21 cellular contexts compared by ENCODE assay signal in the genomic region with DNA sequence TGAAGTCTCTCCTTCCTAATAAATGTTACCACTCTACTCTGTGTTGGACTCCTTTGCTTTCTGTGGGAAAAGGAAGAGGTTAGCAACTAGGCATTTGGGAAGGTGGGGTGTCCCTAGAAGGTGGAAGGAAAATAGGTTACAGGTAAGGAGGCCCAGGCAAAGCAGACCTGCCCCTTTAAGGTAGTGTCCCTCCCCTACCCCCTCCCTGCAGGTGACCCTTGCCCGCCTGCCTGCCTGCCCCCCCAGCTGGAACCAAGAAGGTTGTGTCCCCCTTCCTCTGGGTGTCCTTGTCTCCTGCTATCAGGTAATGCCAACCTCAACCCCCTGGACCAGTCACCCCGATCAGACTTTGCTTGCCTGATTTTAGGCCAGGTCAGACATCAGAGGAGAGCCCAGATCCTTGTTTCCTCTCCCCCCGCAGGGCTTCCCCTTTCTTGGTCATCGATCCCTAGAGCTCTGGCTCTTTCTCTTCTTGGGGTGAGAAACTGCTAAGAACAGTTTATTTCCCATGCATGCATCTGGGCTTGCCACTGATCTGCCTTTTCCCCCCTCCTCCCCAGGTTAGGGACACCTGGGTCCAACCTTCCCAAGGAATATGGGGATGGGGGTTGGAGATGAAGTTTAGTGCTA. TPM values are rescaled to one million over a fixed set of nuclear protein-coding genes. Genes with fewer than 3 reads are reported as not detected.
A peak's percentile ranks its signal among the peaks of the same experiment; 100 is the strongest.
DNase-seq lines count a peak whose midpoint lies in the region; ATAC-seq and TF ChIP-seq lines count a peak whose summit lies in the region.
"Had no signal": no experiment of that assay in that cellular context is flagged by ENCODE, and none has a peak within 500 bp of the region (broad histone marks: within the 10 kb centered on the region; RNA-seq: fewer than 3 reads in every experiment).

A gene with protein sequence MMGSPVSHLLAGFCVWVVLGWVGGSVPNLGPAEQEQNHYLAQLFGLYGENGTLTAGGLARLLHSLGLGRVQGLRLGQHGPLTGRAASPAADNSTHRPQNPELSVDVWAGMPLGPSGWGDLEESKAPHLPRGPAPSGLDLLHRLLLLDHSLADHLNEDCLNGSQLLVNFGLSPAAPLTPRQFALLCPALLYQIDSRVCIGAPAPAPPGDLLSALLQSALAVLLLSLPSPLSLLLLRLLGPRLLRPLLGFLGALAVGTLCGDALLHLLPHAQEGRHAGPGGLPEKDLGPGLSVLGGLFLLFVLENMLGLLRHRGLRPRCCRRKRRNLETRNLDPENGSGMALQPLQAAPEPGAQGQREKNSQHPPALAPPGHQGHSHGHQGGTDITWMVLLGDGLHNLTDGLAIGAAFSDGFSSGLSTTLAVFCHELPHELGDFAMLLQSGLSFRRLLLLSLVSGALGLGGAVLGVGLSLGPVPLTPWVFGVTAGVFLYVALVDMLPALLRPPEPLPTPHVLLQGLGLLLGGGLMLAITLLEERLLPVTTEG (plus strand): TSS at position 233 of the 630 bp plus-strand sequence. CDS start 1,224 bp downstream, outside the sequence.

- H3K4me1 ChIP-seq in body of pancreas (peaks cover 42% of the 10 kb centered on the region), mucosa of stomach (ENCODE audit: control insufficient read depth, insufficient read depth, low read length) (peaks cover 25% of the 10 kb centered on the region), uterus (no peaks in the 10 kb centered on the region)

- H3K27ac ChIP-seq in body of pancreas (peak within 1 kb of the TSS; percentile 72 to 89 (median 86)), uterus (no peak within 1 kb of the TSS)
- H3K27ac ChIP-seq: gastroesophageal sphincter, ovary, upper lobe of right lung had no signal

- H3K9me3 ChIP-seq in body of pancreas: no peaks in the 10 kb centered on the region
- no peaks in the 10 kb centered on the region for H3K9me3 ChIP-seq in mucosa of stomach (ENCODE audit: control insufficient read depth, low read length)
- no peaks in the 10 kb centered on the region for H3K9me3 ChIP-seq in uterus
- H3K9me3 ChIP-seq: gastroesophageal sphincter, ovary, upper lobe of right lung had no signal

- TF ChIP-seq POLR2A in body of pancreas (IDR thresholded peaks at IDR 0.05) (no peak), uterus (IDR thresholded peaks at IDR 0.05) (no peak)

- no peak within 1 kb of the TSS for H3K4me3 Mint-ChIP-seq in activated T-cell treated with anti-CD3 and anti-CD28 coated beads, Interleukin-2, amount 50 U/mL, for 24 hours
- H3K4me3 Mint-ChIP-seq in type B pancreatic cell: peak within 1 kb of the TSS; percentile 61
- H3K4me3 Mint-ChIP-seq: stimulated activated naive CD8-positive, alpha-beta T cell treated with anti-CD3 and anti-CD28 coated beads, Interleukin-15, Interleukin-2, amounts not matched to agents 100 ng/mL and 50 ng/mL, for 24 hours had no signal

- H3K9me3 Mint-ChIP-seq in activated T-cell treated with anti-CD3 and anti-CD28 coated beads, Interleukin-2, amount 50 U/mL, for 24 hours: no peaks in the 10 kb centered on the region
- H3K9me3 Mint-ChIP-seq in type B pancreatic cell: no peaks in the 10 kb centered on the region
- H3K9me3 Mint-ChIP-seq: stimulated activated naive CD8-positive, alpha-beta T cell treated with anti-CD3 and anti-CD28 coated beads, Interleukin-15, Interleukin-2, amounts not matched to agents 100 ng/mL and 50 ng/mL, for 24 hours had no signal

- intact Hi-C loops in body of pancreas (cut with DNase I) (no loop called here), uterus (cut with DNase I; ENCODE audit: low total_unique reads) (no loop called here)

- no peaks in the 10 kb centered on the region for H3K27me3 ChIP-seq in body of pancreas
- no peaks in the 10 kb centered on the region for H3K27me3 ChIP-seq in mucosa of stomach (ENCODE audit: control insufficient read depth, insufficient read depth, low read length)
- H3K27me3 ChIP-seq in uterus: no peaks in the 10 kb centered on the region
- H3K27me3 ChIP-seq: gastroesophageal sphincter, ovary, upper lobe of right lung had no signal

- TF ChIP-seq CTCF in body of pancreas (IDR thresholded peaks at IDR 0.05) (no peak), type B pancreatic cell (conservative IDR thresholded peaks at IDR 0.05) (no peak), uterus (IDR thresholded peaks at IDR 0.05) (no peak)

- H3K27me3 Mint-ChIP-seq in activated T-cell treated with anti-CD3 and anti-CD28 coated beads, Interleukin-2, amount 50 U/mL, for 24 hours: no peaks in the 10 kb centered on the region
- H3K27me3 Mint-ChIP-seq in type B pancreatic cell: no peaks in the 10 kb centered on the region
- H3K27me3 Mint-ChIP-seq: stimulated activated naive CD8-positive, alpha-beta T cell treated with anti-CD3 and anti-CD28 coated beads, Interleukin-15, Interleukin-2, amounts not matched to agents 100 ng/mL and 50 ng/mL, for 24 hours had no signal

- 21 to 30% methylated on average over 4 of the region's 4 CpGs for WGBS in body of pancreas, 2 donors

- peak within 1 kb of the TSS; percentile 47 to 51 for H3K4me3 ChIP-seq in body of pancreas
- no peak within 1 kb of the TSS for H3K4me3 ChIP-seq in mucosa of stomach (ENCODE audit: low read length)
- no peak within 1 kb of the TSS for H3K4me3 ChIP-seq in uterus
- H3K4me3 ChIP-seq: gastroesophageal sphincter, ovary, upper lobe of right lung had no signal

- peaks cover 44% of the 10 kb centered on the region for H3K36me3 Mint-ChIP-seq in activated T-cell treated with anti-CD3 and anti-CD28 coated beads, Interleukin-2, amount 50 U/mL, for 24 hours (ENCODE audit: low read depth)
- H3K36me3 Mint-ChIP-seq in type B pancreatic cell: no peaks in the 10 kb centered on the region

- ATAC-seq in body of pancreas: peak; percentile 5
- ATAC-seq: gastroesophageal sphincter had no signal

- peak within 1 kb of the TSS; percentile 27 for H3K27ac Mint-ChIP-seq in activated T-cell treated with anti-CD3 and anti-CD28 coated beads, Interleukin-2, amount 50 U/mL, for 24 hours
- H3K27ac Mint-ChIP-seq in type B pancreatic cell: peak within 1 kb of the TSS; percentile 86
- H3K27ac Mint-ChIP-seq: stimulated activated naive CD8-positive, alpha-beta T cell treated with anti-CD3 and anti-CD28 coated beads, Interleukin-15, Interleukin-2, amounts not matched to agents 100 ng/mL and 50 ng/mL, for 24 hours had no signal

- peaks cover 12% of the 10 kb centered on the region for H3K4me1 Mint-ChIP-seq in activated T-cell treated with anti-CD3 and anti-CD28 coated beads, Interleukin-2, amount 50 U/mL, for 24 hours (ENCODE audit: low read depth)
- peaks cover 12% of the 10 kb centered on the region for H3K4me1 Mint-ChIP-seq in type B pancreatic cell (ENCODE audit: unreplicated experiment)

- H3K36me3 ChIP-seq in body of pancreas (replicated peaks in 1 of 2; ENCODE audit: insufficient read depth in 1 of 2, low read depth in 2 of 2) (no peaks in the 10 kb centered on the region), mucosa of stomach (ENCODE audit: control insufficient read depth, insufficient read depth, low read length) (no peaks in the 10 kb centered on the region), uterus (no peaks in the 10 kb centered on the region)
- H3K36me3 ChIP-seq: ovary had no signal

- H3K9ac ChIP-seq in mucosa of stomach (ENCODE audit: low read length): peak within 1 kb of the TSS; percentile 6

- no peak for DNase-seq in activated T-cell treated with anti-CD3 and anti-CD28 coated beads, Interleukin-2, amount 50 U/mL, for 24 hours
- no peak for DNase-seq in activated T-cell treated with anti-CD3 and anti-CD28 coated beads, Interleukin-2, amount 50 U/mL, for 1 hour
- DNase-seq in body of pancreas (peak in 2 of 4 donors; percentile 35 to 40), type B pancreatic cell (ENCODE audit: extremely low spot score, unreplicated experiment) (no peak), nucleus accumbens (lab: John Stamatoyannopoulos, UW) (no peak), SW480 (ENCODE audit: low spot score) (no peak), uterus (no peak)
- DNase-seq: activated CD4-positive, alpha-beta T cell treated with anti-CD3 and anti-CD28 coated beads for 4 hours; activated effector memory CD4-positive, alpha-beta T cell treated with anti-CD3 and anti-CD28 coated beads, Interleukin-2, amount 50 U/mL, for 16 hours; amniotic stem cell; C1 segment of cervical spinal cord; left cardiac atrium; NCI-H1417; NCI-H526; ovary; stimulated activated CD4-positive, alpha-beta T cell treated with anti-CD3 and anti-CD28 coated beads, Interleukin-2, amount 100 ng/mL, for 24 hours; upper lobe of right lung had no signal

RNA-seq across cellular contexts. Expression of the gene that starts here (rescaled TPM):
- total RNA-seq in body of pancreas (100 to 1,000 TPM; 306 to 333 TPM), type B pancreatic cell (ENCODE audit: low replicate concordance) (23.0 and 37.7 TPM in 2 replicates), uterus (1 to 10 TPM in 1 of 4 donors, under 1 TPM in 2, not detected in 1; 0.29 to 1.8 (median 0.52) TPM)
- total RNA-seq: cardiac septum, left cardiac atrium had no signal

Comparison
In these comparisons a context has a peak if more than half of its experiments do, and no peak if none do; other contexts are left out.
1. H3K27ac ChIP-seq: peak in body of pancreas (4 of 4); none in uterus (0 of 2).
2. H3K4me3 ChIP-seq: peak in body of pancreas (2 of 2); none in mucosa of stomach (single experiment) and uterus (0 of 2).